Comparison of ENCODE assay signal across 16 cellular contexts in the genomic region with DNA sequence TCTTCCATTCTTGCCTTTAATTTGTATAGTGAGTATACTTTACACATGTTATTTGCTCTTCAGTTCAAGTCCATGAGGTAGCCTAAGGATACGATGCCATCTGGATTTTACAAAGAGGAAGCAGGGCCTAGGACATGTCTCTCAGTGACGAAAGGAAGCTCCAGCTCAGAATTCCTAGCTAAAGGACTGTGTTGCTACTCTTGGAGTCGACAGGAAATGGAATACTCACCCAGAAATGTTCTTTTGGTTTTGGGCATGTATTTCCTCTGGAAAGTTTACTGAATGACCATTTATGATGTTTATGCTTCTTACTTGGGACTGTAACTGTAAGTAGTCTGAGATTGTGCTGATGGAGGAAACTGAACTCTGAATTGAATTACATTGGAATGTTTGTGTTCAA. TPM values are rescaled to one million over a fixed set of nuclear protein-coding genes. Genes with fewer than 3 reads are reported as not detected.
DNase-seq lines count a peak whose midpoint lies in the region; ATAC-seq and TF ChIP-seq lines count a peak whose summit lies in the region.
"Had no signal": no experiment of that assay in that cellular context is flagged by ENCODE, and none has a peak within 500 bp of the region (broad histone marks: within the 10 kb centered on the region; RNA-seq: fewer than 3 reads in every experiment).

No MANE protein-coding gene starts in this region.

- peaks cover 27% of the 10 kb centered on the region for H3K36me3 Mint-ChIP-seq in activated naive CD8-positive, alpha-beta T cell treated with anti-CD3 and anti-CD28 coated beads, Interleukin-2, amount 50 U/mL, for 24 hours (ENCODE audit: low read depth)

- H3K4me3 ChIP-seq in adipocyte (ENCODE audit: low read length), result no peak overlapping the region
- H3K4me3 ChIP-seq: A549 had no signal

- DNase-seq in left ventricle myocardium superior (no peak), Right ventricle myocardium superior (no peak), adipocyte (ENCODE audit: low read depth) (peak; percentile 45), foreskin melanocyte (peak; percentile 36), AG08395 (ENCODE audit: low spot score) (no peak)
- DNase-seq in activated naive CD8-positive, alpha-beta T cell treated with anti-CD3 and anti-CD28 coated beads, Interleukin-2, amount 50 U/mL, for 24 hours, result no peak
- DNase-seq: DND-41, H9, KBM-7, MV-4-11, NCI-H1417, NCI-H187 treated with DMSO at 0.1 percent for 48 hours, NCI-H69, SIG-M5 had no signal

- H3K27me3 ChIP-seq in adipocyte (replicated peaks; ENCODE audit: control insufficient read depth, insufficient read depth, low read length), result no peaks in the 10 kb centered on the region

- no peaks in the 10 kb centered on the region for H3K4me1 Mint-ChIP-seq in activated naive CD8-positive, alpha-beta T cell treated with anti-CD3 and anti-CD28 coated beads, Interleukin-2, amount 50 U/mL, for 24 hours
- H3K4me1 Mint-ChIP-seq: H9 had no signal

- no peak overlapping the region for H3K9ac ChIP-seq in adipocyte (ENCODE audit: low read length)

- no peak overlapping the region for H3K4me3 Mint-ChIP-seq in activated naive CD8-positive, alpha-beta T cell treated with anti-CD3 and anti-CD28 coated beads, Interleukin-2, amount 50 U/mL, for 24 hours
- H3K4me3 Mint-ChIP-seq: H9 had no signal

- H3K9me3 ChIP-seq in adipocyte (ENCODE audit: control insufficient read depth, low read length), result no peaks in the 10 kb centered on the region
- H3K9me3 ChIP-seq: A549 had no signal

- H3K27ac Mint-ChIP-seq in activated naive CD8-positive, alpha-beta T cell treated with anti-CD3 and anti-CD28 coated beads, Interleukin-2, amount 50 U/mL, for 24 hours, result no peak overlapping the region

- peaks cover 6% of the 10 kb centered on the region for H3K4me1 ChIP-seq in adipocyte (ENCODE audit: control insufficient read depth, insufficient read depth, low read length)
- H3K4me1 ChIP-seq: A549 had no signal

- ATAC-seq in left ventricle myocardium superior (peak; percentile 40), Right ventricle myocardium superior (ENCODE audit: poor library complexity) (no peak), GM18505 (IDR thresholded peaks at IDR 0.05; ENCODE audit: unreplicated experiment) (no peak)
- ATAC-seq in activated naive CD8-positive, alpha-beta T cell treated with anti-CD3 and anti-CD28 coated beads, Interleukin-2, amount 50 U/mL, for 24 hours, result no peak
- ATAC-seq: A549 had no signal

- no peaks in the 10 kb centered on the region for H3K27me3 Mint-ChIP-seq in activated naive CD8-positive, alpha-beta T cell treated with anti-CD3 and anti-CD28 coated beads, Interleukin-2, amount 50 U/mL, for 24 hours

- TF ChIP-seq POLR2A in GM18505 (IDR thresholded peaks at IDR 0.05; ENCODE audit: borderline replicate concordance, extremely low read depth, insufficient read depth, insufficient read length), result no peak

- peaks cover 43% of the 10 kb centered on the region for H3K36me3 ChIP-seq in adipocyte (ENCODE audit: control insufficient read depth, insufficient read depth, low read length, severe bottlenecking)

- no peaks in the 10 kb centered on the region for H3K9me3 Mint-ChIP-seq in activated naive CD8-positive, alpha-beta T cell treated with anti-CD3 and anti-CD28 coated beads, Interleukin-2, amount 50 U/mL, for 24 hours
- H3K9me3 Mint-ChIP-seq: H9 had no signal

- intact Hi-C loops in left ventricle myocardium superior (cut with micrococcal nuclease), result no loop called here
- intact Hi-C loops in Right ventricle myocardium superior (cut with DNase I), result no loop called here

RNA-seq across cellular contexts. Expression of gene OXNAD1, which starts 12.5 kb away (rescaled TPM):
- total RNA-seq in left ventricle myocardium superior, result 15.4 TPM
- total RNA-seq in Right ventricle myocardium superior, result 14.6 TPM

RNA-seq across cellular contexts. Expression of gene DPH3, which starts 12.7 kb away (rescaled TPM):
- total RNA-seq in left ventricle myocardium superior (18.2 TPM), Right ventricle myocardium superior (18.1 TPM)

Comparison
In these comparisons a context has a peak if more than half of its experiments do, and no peak if none do; other contexts are left out.
1. DNase-seq: peak in adipocyte (single experiment) and foreskin melanocyte (single experiment); none in left ventricle myocardium superior (single experiment), Right ventricle myocardium superior (single experiment), activated naive CD8-positive, alpha-beta T cell treated with anti-CD3 and anti-CD28 coated beads, Interleukin-2, amount 50 U/mL, for 24 hours (single experiment) and AG08395 (single experiment).